In the genomic region with DNA sequence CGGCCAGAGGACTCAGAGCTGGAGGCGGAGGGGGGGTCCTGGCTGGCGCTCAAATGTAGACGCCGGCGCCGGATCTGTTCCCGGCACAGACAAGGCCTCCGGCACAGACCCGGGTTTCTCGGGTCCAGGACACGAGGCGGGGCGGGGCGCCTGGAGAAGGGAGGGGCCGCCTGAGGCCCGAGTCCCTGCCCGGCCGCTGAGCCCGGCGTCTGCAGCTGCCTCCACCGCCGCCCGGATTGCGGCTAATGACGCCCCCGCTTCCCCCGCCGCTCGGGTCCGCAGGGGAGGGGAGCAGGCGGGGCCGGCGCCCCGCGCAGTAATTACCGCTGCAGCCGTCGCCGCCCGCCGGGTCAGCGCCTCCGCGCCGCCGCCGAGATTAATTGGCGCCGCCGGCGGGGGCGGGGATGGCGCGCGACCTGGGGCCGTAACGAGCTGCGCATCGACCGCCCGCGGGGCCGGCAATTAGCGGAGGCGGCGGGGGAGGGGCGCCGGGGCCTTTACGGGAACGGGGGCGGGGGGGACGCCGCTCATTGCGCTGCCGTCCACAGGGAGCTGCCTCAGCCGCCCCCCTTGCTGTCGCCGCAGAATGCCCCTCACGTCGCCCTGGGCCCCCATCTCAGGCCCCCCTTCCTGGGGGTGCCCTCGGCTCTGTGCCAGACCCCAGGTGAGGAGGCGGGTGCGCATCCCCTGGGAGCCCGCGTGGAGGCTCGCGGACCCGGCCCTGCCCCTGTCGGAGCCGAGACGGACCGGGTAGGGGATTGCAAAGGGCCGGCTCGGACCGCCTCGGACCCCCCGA, we compare ENCODE assay signal across 1 cellular context.
TF ChIP-seq lines count a peak whose summit lies in the region.

No MANE protein-coding gene starts in this region.

TF ChIP-seq in HEK293, 187 proteins besides CTCF, POLR2A, EP300 and RAD21 (continued from another document and continues in another):
- no peak for TF ChIP-seq TRIM28 (IDR thresholded peaks at IDR 0.05; ENCODE audit: borderline replicate concordance, low read length)
- TF ChIP-seq ZNF664 (tag by site-specific recombination; IDR thresholded peaks at IDR 0.05), result no peak
- peak; percentile 100 for TF ChIP-seq GLIS1 (tag by site-specific recombination; IDR thresholded peaks at IDR 0.05)
- TF ChIP-seq OSR2 (tag by site-specific recombination; IDR thresholded peaks at IDR 0.05), result peak; percentile 93
- no peak; the same call in 1 of the 2 replicates for TF ChIP-seq YY1 (tag by site-specific recombination; IDR thresholded peaks at IDR 0.05)
- no peak for TF ChIP-seq ZNF837 (tag by site-specific recombination; IDR thresholded peaks at IDR 0.05)
- TF ChIP-seq ZNF560 (tag by site-specific recombination; IDR thresholded peaks at IDR 0.05; ENCODE audit: borderline replicate concordance), result no peak
- TF ChIP-seq ZNF274 (IDR thresholded peaks at IDR 0.05; ENCODE audit: low read length), result no peak
- TF ChIP-seq ZNF274 (tag by site-specific recombination; IDR thresholded peaks at IDR 0.05; ENCODE audit: borderline replicate concordance), result no peak
- TF ChIP-seq, protein P1, sequence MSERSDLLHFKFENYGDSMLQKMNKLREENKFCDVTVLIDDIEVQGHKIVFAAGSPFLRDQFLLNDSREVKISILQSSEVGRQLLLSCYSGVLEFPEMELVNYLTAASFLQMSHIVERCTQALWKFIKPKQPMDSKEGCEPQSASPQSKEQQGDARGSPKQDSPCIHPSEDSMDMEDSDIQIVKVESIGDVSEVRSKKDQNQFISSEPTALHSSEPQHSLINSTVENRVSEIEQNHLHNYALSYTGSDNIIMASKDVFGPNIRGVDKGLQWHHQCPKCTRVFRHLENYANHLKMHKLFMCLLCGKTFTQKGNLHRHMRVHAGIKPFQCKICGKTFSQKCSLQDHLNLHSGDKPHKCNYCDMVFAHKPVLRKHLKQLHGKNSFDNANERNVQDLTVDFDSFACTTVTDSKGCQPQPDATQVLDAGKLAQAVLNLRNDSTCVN (tag by site-specific recombination; optimal IDR thresholded peaks at IDR 0.05), result peak; percentile 63
- no peak for TF ChIP-seq ZNF677 (tag by site-specific recombination; IDR thresholded peaks at IDR 0.05)
- no peak for TF ChIP-seq ZNF19 (tag by site-specific recombination; IDR thresholded peaks at IDR 0.05; ENCODE audit: low read depth)
- no peak for TF ChIP-seq GFI1B (tag by site-specific recombination; IDR thresholded peaks at IDR 0.05)
- peak; percentile 79 for TF ChIP-seq GLI2 (tag by site-specific recombination; IDR thresholded peaks at IDR 0.05; ENCODE audit: borderline replicate concordance, low read depth)
- no peak for TF ChIP-seq ZNF473 (tag by site-specific recombination; IDR thresholded peaks at IDR 0.05)
- peak; percentile 30; the same call in 1 of the 2 replicates for TF ChIP-seq ZEB2 (tag by site-specific recombination; IDR thresholded peaks at IDR 0.05)
- peak; percentile 85 for TF ChIP-seq ZNF600 (tag by site-specific recombination; IDR thresholded peaks at IDR 0.05)
- TF ChIP-seq ZNF426 (tag by site-specific recombination; IDR thresholded peaks at IDR 0.05), result no peak
- TF ChIP-seq KLF8 (tag by site-specific recombination; IDR thresholded peaks at IDR 0.05), result peak; percentile 63
- TF ChIP-seq ZBTB1 (tag by site-specific recombination; IDR thresholded peaks at IDR 0.05), result no peak
- no peak for TF ChIP-seq ZNF654 (tag by site-specific recombination; IDR thresholded peaks at IDR 0.05; ENCODE audit: low read depth)
- TF ChIP-seq, protein P2, sequence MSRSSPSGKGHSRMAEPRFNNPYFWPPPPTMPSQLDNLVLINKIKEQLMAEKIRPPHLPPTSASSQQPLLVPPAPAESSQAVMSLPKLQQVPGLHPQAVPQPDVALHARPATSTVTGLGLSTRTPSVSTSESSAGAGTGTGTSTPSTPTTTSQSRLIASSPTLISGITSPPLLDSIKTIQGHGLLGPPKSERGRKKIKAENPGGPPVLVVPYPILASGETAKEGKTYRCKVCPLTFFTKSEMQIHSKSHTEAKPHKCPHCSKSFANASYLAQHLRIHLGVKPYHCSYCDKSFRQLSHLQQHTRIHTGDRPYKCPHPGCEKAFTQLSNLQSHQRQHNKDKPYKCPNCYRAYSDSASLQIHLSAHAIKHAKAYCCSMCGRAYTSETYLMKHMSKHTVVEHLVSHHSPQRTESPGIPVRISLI (tag by site-specific recombination; IDR thresholded peaks at IDR 0.05), result no peak
- TF ChIP-seq ZNF433 (tag by site-specific recombination; IDR thresholded peaks at IDR 0.05; ENCODE audit: low read depth), result no peak
- TF ChIP-seq ZNF621 (tag by site-specific recombination; IDR thresholded peaks at IDR 0.05), result no peak
- TF ChIP-seq, protein P3, sequence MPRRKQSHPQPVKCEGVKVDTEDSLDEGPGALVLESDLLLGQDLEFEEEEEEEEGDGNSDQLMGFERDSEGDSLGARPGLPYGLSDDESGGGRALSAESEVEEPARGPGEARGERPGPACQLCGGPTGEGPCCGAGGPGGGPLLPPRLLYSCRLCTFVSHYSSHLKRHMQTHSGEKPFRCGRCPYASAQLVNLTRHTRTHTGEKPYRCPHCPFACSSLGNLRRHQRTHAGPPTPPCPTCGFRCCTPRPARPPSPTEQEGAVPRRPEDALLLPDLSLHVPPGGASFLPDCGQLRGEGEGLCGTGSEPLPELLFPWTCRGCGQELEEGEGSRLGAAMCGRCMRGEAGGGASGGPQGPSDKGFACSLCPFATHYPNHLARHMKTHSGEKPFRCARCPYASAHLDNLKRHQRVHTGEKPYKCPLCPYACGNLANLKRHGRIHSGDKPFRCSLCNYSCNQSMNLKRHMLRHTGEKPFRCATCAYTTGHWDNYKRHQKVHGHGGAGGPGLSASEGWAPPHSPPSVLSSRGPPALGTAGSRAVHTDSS (tag by site-specific recombination; IDR thresholded peaks at IDR 0.05), result 0 out of 2 replicates have a peak, but pooled peaks have one; percentile 21
- TF ChIP-seq ZNF138 (tag by site-specific recombination; IDR thresholded peaks at IDR 0.05; ENCODE audit: borderline replicate concordance), result no peak
- TF ChIP-seq FEZF1 (tag by site-specific recombination; IDR thresholded peaks at IDR 0.05), result peak; percentile 59
- TF ChIP-seq, protein P4, sequence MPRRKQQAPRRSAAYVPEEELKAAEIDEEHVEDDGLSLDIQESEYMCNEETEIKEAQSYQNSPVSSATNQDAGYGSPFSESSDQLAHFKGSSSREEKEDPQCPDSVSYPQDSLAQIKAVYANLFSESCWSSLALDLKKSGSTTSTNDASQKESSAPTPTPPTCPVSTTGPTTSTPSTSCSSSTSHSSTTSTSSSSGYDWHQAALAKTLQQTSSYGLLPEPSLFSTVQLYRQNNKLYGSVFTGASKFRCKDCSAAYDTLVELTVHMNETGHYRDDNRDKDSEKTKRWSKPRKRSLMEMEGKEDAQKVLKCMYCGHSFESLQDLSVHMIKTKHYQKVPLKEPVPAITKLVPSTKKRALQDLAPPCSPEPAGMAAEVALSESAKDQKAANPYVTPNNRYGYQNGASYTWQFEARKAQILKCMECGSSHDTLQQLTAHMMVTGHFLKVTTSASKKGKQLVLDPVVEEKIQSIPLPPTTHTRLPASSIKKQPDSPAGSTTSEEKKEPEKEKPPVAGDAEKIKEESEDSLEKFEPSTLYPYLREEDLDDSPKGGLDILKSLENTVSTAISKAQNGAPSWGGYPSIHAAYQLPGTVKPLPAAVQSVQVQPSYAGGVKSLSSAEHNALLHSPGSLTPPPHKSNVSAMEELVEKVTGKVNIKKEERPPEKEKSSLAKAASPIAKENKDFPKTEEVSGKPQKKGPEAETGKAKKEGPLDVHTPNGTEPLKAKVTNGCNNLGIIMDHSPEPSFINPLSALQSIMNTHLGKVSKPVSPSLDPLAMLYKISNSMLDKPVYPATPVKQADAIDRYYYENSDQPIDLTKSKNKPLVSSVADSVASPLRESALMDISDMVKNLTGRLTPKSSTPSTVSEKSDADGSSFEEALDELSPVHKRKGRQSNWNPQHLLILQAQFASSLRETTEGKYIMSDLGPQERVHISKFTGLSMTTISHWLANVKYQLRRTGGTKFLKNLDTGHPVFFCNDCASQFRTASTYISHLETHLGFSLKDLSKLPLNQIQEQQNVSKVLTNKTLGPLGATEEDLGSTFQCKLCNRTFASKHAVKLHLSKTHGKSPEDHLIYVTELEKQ (tag by site-specific recombination; IDR thresholded peaks at IDR 0.05; ENCODE audit: borderline replicate concordance), result no peak; the same call in 1 of the 2 replicates
- TF ChIP-seq ZNF423 (tag by site-specific recombination; IDR thresholded peaks at IDR 0.05), result peak; percentile 82
- no peak for TF ChIP-seq ZNF114 (tag by site-specific recombination; IDR thresholded peaks at IDR 0.05)
- no peak for TF ChIP-seq ZNF132 (tag by site-specific recombination; IDR thresholded peaks at IDR 0.05; ENCODE audit: borderline replicate concordance)
- no peak for TF ChIP-seq ZNF211 (tag by site-specific recombination; IDR thresholded peaks at IDR 0.05; ENCODE audit: low read depth)
- no peak for TF ChIP-seq ZNF121 (tag by site-specific recombination; IDR thresholded peaks at IDR 0.05)
- TF ChIP-seq ZNF624 (tag by site-specific recombination; IDR thresholded peaks at IDR 0.05), result no peak
- TF ChIP-seq ZNF16 (tag by site-specific recombination; IDR thresholded peaks at IDR 0.05; ENCODE audit: low read depth), result no peak
- TF ChIP-seq ZNF175 (tag by site-specific recombination; IDR thresholded peaks at IDR 0.05), result no peak
- TF ChIP-seq, protein P5, sequence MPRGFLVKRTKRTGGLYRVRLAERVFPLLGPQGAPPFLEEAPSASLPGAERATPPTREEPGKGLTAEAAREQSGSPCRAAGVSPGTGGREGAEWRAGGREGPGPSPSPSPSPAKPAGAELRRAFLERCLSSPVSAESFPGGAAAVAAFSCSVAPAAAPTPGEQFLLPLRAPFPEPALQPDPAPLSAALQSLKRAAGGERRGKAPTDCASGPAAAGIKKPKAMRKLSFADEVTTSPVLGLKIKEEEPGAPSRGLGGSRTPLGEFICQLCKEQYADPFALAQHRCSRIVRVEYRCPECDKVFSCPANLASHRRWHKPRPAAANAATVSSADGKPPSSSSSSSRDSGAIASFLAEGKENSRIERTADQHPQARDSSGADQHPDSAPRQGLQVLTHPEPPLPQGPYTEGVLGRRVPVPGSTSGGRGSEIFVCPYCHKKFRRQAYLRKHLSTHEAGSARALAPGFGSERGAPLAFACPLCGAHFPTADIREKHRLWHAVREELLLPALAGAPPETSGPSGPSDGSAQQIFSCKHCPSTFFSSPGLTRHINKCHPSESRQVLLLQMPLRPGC (tag by site-specific recombination; IDR thresholded peaks at IDR 0.05), result no peak; the same call in 1 of the 2 replicates
- TF ChIP-seq ZNF174 (tag by site-specific recombination; IDR thresholded peaks at IDR 0.05), result no peak
- TF ChIP-seq ZNF324 (tag by site-specific recombination; IDR thresholded peaks at IDR 0.05), result no peak; the same call in 1 of the 2 replicates
- TF ChIP-seq, protein P6, sequence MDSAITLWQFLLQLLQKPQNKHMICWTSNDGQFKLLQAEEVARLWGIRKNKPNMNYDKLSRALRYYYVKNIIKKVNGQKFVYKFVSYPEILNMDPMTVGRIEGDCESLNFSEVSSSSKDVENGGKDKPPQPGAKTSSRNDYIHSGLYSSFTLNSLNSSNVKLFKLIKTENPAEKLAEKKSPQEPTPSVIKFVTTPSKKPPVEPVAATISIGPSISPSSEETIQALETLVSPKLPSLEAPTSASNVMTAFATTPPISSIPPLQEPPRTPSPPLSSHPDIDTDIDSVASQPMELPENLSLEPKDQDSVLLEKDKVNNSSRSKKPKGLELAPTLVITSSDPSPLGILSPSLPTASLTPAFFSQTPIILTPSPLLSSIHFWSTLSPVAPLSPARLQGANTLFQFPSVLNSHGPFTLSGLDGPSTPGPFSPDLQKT (IDR thresholded peaks at IDR 0.05; ENCODE audit: borderline replicate concordance, low read depth, low read length), result no peak; the same call in 1 of the 2 replicates
- no peak for TF ChIP-seq ZNF223 (tag by site-specific recombination; IDR thresholded peaks at IDR 0.05)
- TF ChIP-seq ZNF292 (tag by site-specific recombination; IDR thresholded peaks at IDR 0.05; ENCODE audit: borderline replicate concordance, low read depth), result no peak
- TF ChIP-seq ZNF266 (tag by site-specific recombination; IDR thresholded peaks at IDR 0.05; ENCODE audit: low read depth), result no peak
- peak; percentile 57; the same call in 1 of the 2 replicates for TF ChIP-seq SP7 (tag by site-specific recombination; IDR thresholded peaks at IDR 0.05)
- TF ChIP-seq, protein P7, sequence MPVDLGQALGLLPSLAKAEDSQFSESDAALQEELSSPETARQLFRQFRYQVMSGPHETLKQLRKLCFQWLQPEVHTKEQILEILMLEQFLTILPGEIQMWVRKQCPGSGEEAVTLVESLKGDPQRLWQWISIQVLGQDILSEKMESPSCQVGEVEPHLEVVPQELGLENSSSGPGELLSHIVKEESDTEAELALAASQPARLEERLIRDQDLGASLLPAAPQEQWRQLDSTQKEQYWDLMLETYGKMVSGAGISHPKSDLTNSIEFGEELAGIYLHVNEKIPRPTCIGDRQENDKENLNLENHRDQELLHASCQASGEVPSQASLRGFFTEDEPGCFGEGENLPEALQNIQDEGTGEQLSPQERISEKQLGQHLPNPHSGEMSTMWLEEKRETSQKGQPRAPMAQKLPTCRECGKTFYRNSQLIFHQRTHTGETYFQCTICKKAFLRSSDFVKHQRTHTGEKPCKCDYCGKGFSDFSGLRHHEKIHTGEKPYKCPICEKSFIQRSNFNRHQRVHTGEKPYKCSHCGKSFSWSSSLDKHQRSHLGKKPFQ (tag by site-specific recombination; IDR thresholded peaks at IDR 0.05), result no peak
- no peak for TF ChIP-seq ZNF623 (tag by site-specific recombination; IDR thresholded peaks at IDR 0.05)
- TF ChIP-seq, protein P8, sequence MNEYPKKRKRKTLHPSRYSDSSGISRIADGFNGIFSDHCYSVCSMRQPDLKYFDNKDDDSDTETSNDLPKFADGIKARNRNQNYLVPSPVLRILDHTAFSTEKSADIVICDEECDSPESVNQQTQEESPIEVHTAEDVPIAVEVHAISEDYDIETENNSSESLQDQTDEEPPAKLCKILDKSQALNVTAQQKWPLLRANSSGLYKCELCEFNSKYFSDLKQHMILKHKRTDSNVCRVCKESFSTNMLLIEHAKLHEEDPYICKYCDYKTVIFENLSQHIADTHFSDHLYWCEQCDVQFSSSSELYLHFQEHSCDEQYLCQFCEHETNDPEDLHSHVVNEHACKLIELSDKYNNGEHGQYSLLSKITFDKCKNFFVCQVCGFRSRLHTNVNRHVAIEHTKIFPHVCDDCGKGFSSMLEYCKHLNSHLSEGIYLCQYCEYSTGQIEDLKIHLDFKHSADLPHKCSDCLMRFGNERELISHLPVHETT (tag by site-specific recombination; IDR thresholded peaks at IDR 0.05), result 0 out of 2 replicates have a peak, but pooled peaks have one; percentile 38
- TF ChIP-seq ZBTB21 (tag by site-specific recombination; IDR thresholded peaks at IDR 0.05), result peak; percentile 24; the same call in 1 of the 2 replicates
- TF ChIP-seq, protein P9, sequence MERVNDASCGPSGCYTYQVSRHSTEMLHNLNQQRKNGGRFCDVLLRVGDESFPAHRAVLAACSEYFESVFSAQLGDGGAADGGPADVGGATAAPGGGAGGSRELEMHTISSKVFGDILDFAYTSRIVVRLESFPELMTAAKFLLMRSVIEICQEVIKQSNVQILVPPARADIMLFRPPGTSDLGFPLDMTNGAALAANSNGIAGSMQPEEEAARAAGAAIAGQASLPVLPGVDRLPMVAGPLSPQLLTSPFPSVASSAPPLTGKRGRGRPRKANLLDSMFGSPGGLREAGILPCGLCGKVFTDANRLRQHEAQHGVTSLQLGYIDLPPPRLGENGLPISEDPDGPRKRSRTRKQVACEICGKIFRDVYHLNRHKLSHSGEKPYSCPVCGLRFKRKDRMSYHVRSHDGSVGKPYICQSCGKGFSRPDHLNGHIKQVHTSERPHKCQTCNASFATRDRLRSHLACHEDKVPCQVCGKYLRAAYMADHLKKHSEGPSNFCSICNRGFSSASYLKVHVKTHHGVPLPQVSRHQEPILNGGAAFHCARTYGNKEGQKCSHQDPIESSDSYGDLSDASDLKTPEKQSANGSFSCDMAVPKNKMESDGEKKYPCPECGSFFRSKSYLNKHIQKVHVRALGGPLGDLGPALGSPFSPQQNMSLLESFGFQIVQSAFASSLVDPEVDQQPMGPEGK (tag by site-specific recombination; IDR thresholded peaks at IDR 0.05), result peak; percentile 94
